Comparison of ENCODE assay signal across 8 cellular contexts in genomic region chr11:119056397-119056999, GRCh38. TPM values are rescaled to one million over a fixed set of nuclear protein-coding genes. Genes with fewer than 3 reads are reported as not detected.
DNase-seq lines count a peak whose midpoint lies in the region; ATAC-seq and TF ChIP-seq lines count a peak whose summit lies in the region.

No MANE protein-coding gene starts in this region.

- H3K9me3 Mint-ChIP-seq in H9, result peaks cover 0 to 2% of the 10 kb centered on the region in 2 experiments; a peak in 3 of 5 replicates
- no peaks in the 10 kb centered on the region for H3K9me3 Mint-ChIP-seq in activated T-cell treated with anti-CD3 and anti-CD28 coated beads, Interleukin-2, amount 50 U/mL, for 72 hours

- peak overlapping the region; percentile 74 for H3K4me2 ChIP-seq in H9 (ENCODE audit: insufficient read depth, insufficient read length, low read length)

- no peaks in the 10 kb centered on the region; the same call in 1 of the 2 replicates for H3K4me1 ChIP-seq in H9 (ENCODE audit: insufficient read depth, low read length)

- H3K79me1 ChIP-seq in H9 (ENCODE audit: insufficient read depth, low read depth, low read length, poor library complexity, severe bottlenecking), result peaks cover 13% of the 10 kb centered on the region

- no peak overlapping the region for H3T11ph ChIP-seq in H9 (ENCODE audit: low read length)

- H3K4me1 Mint-ChIP-seq in H9, result peaks cover 13 to 22% of the 10 kb centered on the region in 2 experiments
- H3K4me1 Mint-ChIP-seq in activated T-cell treated with anti-CD3 and anti-CD28 coated beads, Interleukin-2, amount 50 U/mL, for 72 hours (ENCODE audit: low read depth), result peaks cover 55% of the 10 kb centered on the region

- H4K91ac ChIP-seq in H9 (ENCODE audit: insufficient read length, low read depth, low read length), result no peak overlapping the region

- H2AFZ ChIP-seq in H9 (ENCODE audit: low read length), result no peak overlapping the region

- peak overlapping the region; percentile 84 for H3K4me3 ChIP-seq in fibroblast of villous mesenchyme (ENCODE audit: low read depth, low read length)

- no peak overlapping the region for H4K8ac ChIP-seq in H9 (replicated peaks; ENCODE audit: insufficient read length, low read depth, low read length)

- H2BK120ac ChIP-seq in H9 (ENCODE audit: low read depth, low read length, poor library complexity, severe bottlenecking), result no peak overlapping the region

- no peak overlapping the region for H3K4ac ChIP-seq in H9 (ENCODE audit: low read depth, low read length)

- peak; percentile 2 to 3 for ATAC-seq in activated T-cell treated with anti-CD3 and anti-CD28 coated beads, Interleukin-2, amount 50 U/mL, for 72 hours (replicated peaks in 1 of 2)
- peak; percentile 68 for ATAC-seq in omental fat pad (ENCODE audit: low FRiP score)

- no peak overlapping the region for H3K27ac ChIP-seq in H9 (ENCODE audit: insufficient read length, low read depth, low read length)

- H3K23me2 ChIP-seq in H9 (ENCODE audit: insufficient read length, low read depth, low read length, poor library complexity, severe bottlenecking), result peaks cover 6% of the 10 kb centered on the region

- H3K23ac ChIP-seq in H9 (ENCODE audit: insufficient read length, low read depth, low read length), result no peak overlapping the region

- H2BK5ac ChIP-seq in H9 (ENCODE audit: insufficient read length, low read length), result no peak overlapping the region

- H3K56ac ChIP-seq in H9 (ENCODE audit: insufficient read length, low read depth, low read length), result no peak overlapping the region

- H3K27me3 Mint-ChIP-seq in H9 (ENCODE audit: low read depth), result no peaks in the 10 kb centered on the region
- H3K27me3 Mint-ChIP-seq in activated T-cell treated with anti-CD3 and anti-CD28 coated beads, Interleukin-2, amount 50 U/mL, for 72 hours (ENCODE audit: low read depth), result no peaks in the 10 kb centered on the region

- H2BK12ac ChIP-seq in H9 (ENCODE audit: insufficient read length, low read depth, low read length), result no peak overlapping the region

- no peak overlapping the region for H2AK5ac ChIP-seq in H9 (ENCODE audit: insufficient read length, low read length)

- peaks cover 49 to 51% (median 50%) of the 10 kb centered on the region in 3 experiments for H3K36me3 Mint-ChIP-seq in H9 (ENCODE audit: insufficient read depth in 1 of 3, low read depth in 3 of 3)
- peaks cover 16 to 29% of the 10 kb centered on the region in 2 donors for H3K36me3 Mint-ChIP-seq in activated T-cell treated with anti-CD3 and anti-CD28 coated beads, Interleukin-2, amount 50 U/mL, for 72 hours (ENCODE audit: insufficient read depth in 2 of 2)

- H3K27ac Mint-ChIP-seq in H9, result peak overlapping the region; percentile 96 to 99 (median 98); a peak in 6 of 7 replicates
- peak overlapping the region; percentile 95 for H3K27ac Mint-ChIP-seq in activated T-cell treated with anti-CD3 and anti-CD28 coated beads, Interleukin-2, amount 50 U/mL, for 72 hours

- WGBS in H9 (ENCODE audit: extremely low coverage, insufficient read length, low lambda C conversion rate), result no CpG with 5 or more reads among the region's 48 CpGs

- H2BK15ac ChIP-seq in H9 (ENCODE audit: low read depth, low read length), result no peak overlapping the region

- H3K9me3 ChIP-seq in H9 (ENCODE audit: control insufficient read depth, low read depth, low read length), result no peaks in the 10 kb centered on the region

- TF ChIP-seq CTCF in H9 (conservative IDR thresholded peaks at IDR 0.05) (no peak), fibroblast of villous mesenchyme (IDR thresholded peaks at IDR 0.05; ENCODE audit: insufficient read depth, low read depth, low read length) (no peak), omental fat pad (IDR thresholded peaks at IDR 0.05) (no peak)

- peak overlapping the region; percentile 86 for H3K9ac ChIP-seq in H9 (ENCODE audit: extremely low read depth, insufficient read length, low read length)

- H2BK20ac ChIP-seq in H9 (ENCODE audit: low read depth, low read length, poor library complexity, severe bottlenecking), result no peak overlapping the region

- no peaks in the 10 kb centered on the region for H4K20me1 ChIP-seq in H9 (ENCODE audit: control insufficient read depth, insufficient read depth, insufficient read length)

- H3K18ac ChIP-seq in H9 (ENCODE audit: insufficient read length, low read depth, low read length), result peak overlapping the region; percentile 92

- H3K14ac ChIP-seq in H9 (ENCODE audit: insufficient read depth, low read length), result peak overlapping the region; percentile 87

- DNase-seq in ELR (ENCODE audit: low read depth) (peak; percentile 27), H9 (peak; percentile 60), NCI-H146 treated with DMSO at 0.1 percent for 48 hours (lab: John Stamatoyannopoulos, UW; ENCODE audit: unreplicated experiment) (peak; percentile 28), fibroblast of villous mesenchyme (ENCODE audit: low read depth) (peak; percentile 16), omental fat pad (ENCODE audit: low spot score) (no peak), cortex of kidney (lab: John Stamatoyannopoulos, UW) (no peak), Kasumi-1 (lab: John Stamatoyannopoulos, UW) (no peak)
- DNase-seq in activated T-cell treated with anti-CD3 and anti-CD28 coated beads, Interleukin-2, amount 50 U/mL, for 72 hours, result peak; percentile 44 to 51

- peaks cover 10% of the 10 kb centered on the region for H3K79me2 ChIP-seq in H9 (ENCODE audit: insufficient read depth, low read length)

- H3K27me3 ChIP-seq in H9 (ENCODE audit: insufficient read depth, low read length), result 0 out of 2 replicates have a peak, but pooled peaks cover 3% of the 10 kb centered on the region

- H4K5ac ChIP-seq in H9 (ENCODE audit: insufficient read length, low read depth, low read length), result no peak overlapping the region

- H3K4me3 Mint-ChIP-seq in H9, result peak overlapping the region; percentile 95 to 99
- H3K4me3 Mint-ChIP-seq in activated T-cell treated with anti-CD3 and anti-CD28 coated beads, Interleukin-2, amount 50 U/mL, for 72 hours, result peak overlapping the region; percentile 97 to 99

RNA-seq across cellular contexts. Expression of gene HYOU1, which starts 0.5 kb away (rescaled TPM):
- 228 and 234 TPM in 2 replicates for total RNA-seq in H9 (2021)
- total RNA-seq in activated T-cell treated with anti-CD3 and anti-CD28 coated beads, Interleukin-2, amount 50 U/mL, for 72 hours, result 100 to 1,000 TPM; 199 to 232 TPM
- total RNA-seq in fibroblast of villous mesenchyme, result 155 and 174 TPM in 2 replicates
- total RNA-seq in omental fat pad, result 10 to 100 TPM; 43.5 to 94.4 (median 63.7) TPM

RNA-seq across cellular contexts. Expression of gene VPS11, which starts 11.1 kb away (rescaled TPM):
- total RNA-seq in H9 (2021) (17.5 and 18.6 TPM in 2 replicates), fibroblast of villous mesenchyme (24.2 and 24.6 TPM in 2 replicates), omental fat pad (10 to 100 TPM; 31.5 to 39.2 (median 32.7) TPM)
- 10 to 100 TPM; 24.0 to 24.2 TPM for total RNA-seq in activated T-cell treated with anti-CD3 and anti-CD28 coated beads, Interleukin-2, amount 50 U/mL, for 72 hours

RNA-seq across cellular contexts. Expression of gene SLC37A4, which starts 25.8 kb away (rescaled TPM):
- total RNA-seq in H9 (2021), result 41.0 and 42.0 TPM in 2 replicates
- 10 to 100 TPM; 35.8 to 41.4 TPM for total RNA-seq in activated T-cell treated with anti-CD3 and anti-CD28 coated beads, Interleukin-2, amount 50 U/mL, for 72 hours
- 9.5 and 13.2 TPM in 2 replicates for total RNA-seq in fibroblast of villous mesenchyme
- 10 to 100 TPM; 11.6 to 18.4 (median 14.0) TPM for total RNA-seq in omental fat pad

RNA-seq across cellular contexts. Expression of gene HMBS, which starts 28.2 kb away (rescaled TPM):
- total RNA-seq in H9 (2021) (57.2 and 57.7 TPM in 2 replicates), fibroblast of villous mesenchyme (11.2 and 13.2 TPM in 2 replicates), omental fat pad (10 to 100 TPM in 1 of 4 donors, 1 to 10 TPM in 3; 7.2 to 11.7 (median 8.5) TPM)
- 10 to 100 TPM; 31.6 to 42.5 TPM for total RNA-seq in activated T-cell treated with anti-CD3 and anti-CD28 coated beads, Interleukin-2, amount 50 U/mL, for 72 hours

RNA-seq across cellular contexts. Expression of gene TRAPPC4, which starts 37.9 kb away (rescaled TPM):
- total RNA-seq in H9 (2021) (82.8 TPM in 2 replicates), fibroblast of villous mesenchyme (55.4 and 94.6 TPM in 2 replicates), omental fat pad (10 to 100 TPM; 43.2 to 61.7 (median 51.4) TPM)
- total RNA-seq in activated T-cell treated with anti-CD3 and anti-CD28 coated beads, Interleukin-2, amount 50 U/mL, for 72 hours, result 10 to 100 TPM; 59.3 to 70.0 TPM

Comparison
In these comparisons a context has a peak if more than half of its experiments do, and no peak if none do; other contexts are left out.
1. DNase-seq: peak in ELR (single experiment), H9 (single experiment), NCI-H146 treated with DMSO at 0.1 percent for 48 hours (single experiment), activated T-cell treated with anti-CD3 and anti-CD28 coated beads, Interleukin-2, amount 50 U/mL, for 72 hours (2 of 2) and fibroblast of villous mesenchyme (single experiment); none in omental fat pad (single experiment), cortex of kidney (single experiment) and Kasumi-1 (0 of 2).